ENCODE assay signal across 23 cellular contexts in genomic region chr3:161323926-161324621, GRCh38. TPM values are rescaled to one million over a fixed set of nuclear protein-coding genes. Genes with fewer than 3 reads are reported as not detected.
"Had no signal": no experiment of that assay in that cellular context is flagged by ENCODE, and none has a peak within 500 bp of the region (broad histone marks: within the 10 kb centered on the region; RNA-seq: fewer than 3 reads in every experiment).

No MANE protein-coding gene starts in this region.

- FAIRE-seq: endothelial cell of umbilical vein had no signal

- H3K4me1 Mint-ChIP-seq: stimulated activated memory B cell treated with anti-CD40 and anti-IgM and Interleukin-4, amounts not matched to agents 10 μg/mL and 1 μg/mL and 100 μg/mL, for 72 hours had no signal

- H3K27me3 ChIP-seq: colonic mucosa, heart left ventricle, neutrophil, spleen, tibial nerve, upper lobe of right lung had no signal

- H3K4me3 Mint-ChIP-seq: naive thymus-derived CD8-positive, alpha-beta T cell; stimulated activated memory B cell treated with anti-CD40 and anti-IgM and Interleukin-4, amounts not matched to agents 10 μg/mL and 1 μg/mL and 100 μg/mL, for 72 hours; stimulated activated naive CD8-positive, alpha-beta T cell treated with anti-CD3 and anti-CD28 coated beads, Interleukin-15, Interleukin-2, amounts not matched to agents 100 ng/mL and 50 ng/mL, for 24 hours had no signal

- H3K4me3 ChIP-seq: colonic mucosa, heart left ventricle, mucosa of descending colon, spleen, tibial nerve, upper lobe of right lung had no signal

- ATAC-seq: heart left ventricle; mucosa of descending colon; naive thymus-derived CD8-positive, alpha-beta T cell; sciatic nerve; stimulated activated memory B cell treated with anti-CD40 and anti-IgM and Interleukin-4, amounts not matched to agents 10 μg/mL and 1 μg/mL and 100 μg/mL, for 72 hours; upper lobe of right lung had no signal

- H3K9me3 ChIP-seq: colonic mucosa, mucosa of descending colon, neutrophil had no signal

- H3K27ac ChIP-seq: colonic mucosa, heart left ventricle, neutrophil, spleen, tibial nerve, upper lobe of right lung had no signal

- DNase-seq: colonic mucosa; dermis blood vessel endothelial cell; erythroblast; foreskin melanocyte; heart left ventricle; hippocampal formation; kidney glomerular epithelial cell; mammary epithelial cell; mucosa of descending colon; naive thymus-derived CD8-positive, alpha-beta T cell; spleen; stimulated activated CD4-positive, alpha-beta T cell treated with anti-CD3 and anti-CD28 coated beads, Interleukin-15, amount 100 ng/mL, for 24 hours; stimulated activated CD4-positive, alpha-beta T cell treated with anti-CD3 and anti-CD28 coated beads, Interleukin-1b, Interleukin-23, amount 100 ng/mL, for 48 hours; stimulated activated CD4-positive, alpha-beta T cell treated with anti-CD3 and anti-CD28 coated beads, Interleukin-4, amount 100 ng/mL, for 24 hours; upper lobe of right lung had no signal

- H3K36me3 Mint-ChIP-seq: stimulated activated memory B cell treated with anti-CD40 and anti-IgM and Interleukin-4, amounts not matched to agents 10 μg/mL and 1 μg/mL and 100 μg/mL, for 72 hours had no signal

- H3K36me3 ChIP-seq: colonic mucosa, heart left ventricle, neutrophil, spleen, tibial nerve, upper lobe of right lung had no signal

- H3K4me1 ChIP-seq: colonic mucosa, heart left ventricle, spleen, tibial nerve, upper lobe of right lung had no signal

- H3K27ac Mint-ChIP-seq: naive thymus-derived CD8-positive, alpha-beta T cell; stimulated activated memory B cell treated with anti-CD40 and anti-IgM and Interleukin-4, amounts not matched to agents 10 μg/mL and 1 μg/mL and 100 μg/mL, for 72 hours; stimulated activated naive CD8-positive, alpha-beta T cell treated with anti-CD3 and anti-CD28 coated beads, Interleukin-15, Interleukin-2, amounts not matched to agents 100 ng/mL and 50 ng/mL, for 24 hours had no signal

RNA-seq across cellular contexts. Expression of gene SPTSSB, which starts 47.2 kb away (rescaled TPM):
- total RNA-seq: dermis blood vessel endothelial cell; endothelial cell of umbilical vein; naive thymus-derived CD8-positive, alpha-beta T cell; osteoblast; pulmonary artery endothelial cell; upper lobe of right lung had no signal
- polyA plus RNA-seq: endothelial cell of umbilical vein had no signal
